Comparison of ENCODE assay signal across 8 cellular contexts in genomic region chr16:84514874-84515835, GRCh38. TPM values are rescaled to one million over a fixed set of nuclear protein-coding genes. Genes with fewer than 3 reads are reported as not detected.
DNase-seq lines count a peak whose midpoint lies in the region; ATAC-seq and TF ChIP-seq lines count a peak whose summit lies in the region.

No MANE protein-coding gene starts in this region.

- intact Hi-C loops in mucosa of descending colon (cut with DNase I, micrococcal nuclease): loop anchor here (5.0 to 10.0 kb wide), 2 partner anchors 107 to 210 kb away; no protein-coding TSS in a partner anchor
- intact Hi-C loops in upper lobe of right lung (cut with DNase I): loop anchor here (5.0 to 10.0 kb wide), 2 partner anchors 107 to 210 kb away; no protein-coding TSS in a partner anchor
- intact Hi-C loops in PC-3 (cut with micrococcal nuclease): no loop called here

- POLR2A ChIA-PET in PC-3 (lab: Charles Lee; ENCODE audit: unreplicated experiment): no interaction called here

- peak; percentile 85 for DNase-seq in NK-92 treated with Interleukin-12 subunit alpha and Interleukin-12 subunit beta, amount 100 ng/mL, for 24 hours (lab: John Stamatoyannopoulos, UW)
- peak; percentile 83 for DNase-seq in activated T-cell treated with anti-CD3 and anti-CD28 coated beads, Interleukin-2, amount 50 U/mL, for 24 hours
- DNase-seq in mucosa of descending colon (peak; percentile 55 to 87 (median 67)), upper lobe of right lung (peak; percentile 76), PC-3 (no peak), foreskin fibroblast (no peak)

- TF ChIP-seq CTCF in mucosa of descending colon (IDR thresholded peaks at IDR 0.05): no peak
- TF ChIP-seq CTCF in upper lobe of right lung (IDR thresholded peaks at IDR 0.05): no peak
- TF ChIP-seq CTCF in PC-3 (conservative IDR thresholded peaks at IDR 0.05; ENCODE audit: low read depth, low read length): no peak
- no peak for TF ChIP-seq CTCF in foreskin fibroblast (IDR thresholded peaks at IDR 0.05; ENCODE audit: low read depth, low read length)

- ATAC-seq in HG02840 (IDR thresholded peaks at IDR 0.05; ENCODE audit: low FRiP score, unreplicated experiment) (peak; percentile 83), mucosa of descending colon (peak; percentile 80), upper lobe of right lung (peak; percentile 80), PC-3 (no peak)

- no TSS peak for BruUV-seq in PC-3 (replicated peaks; lab: Mats Ljungman, UMichigan)

- H3F3A ChIP-seq in PC-3 (ENCODE audit: low read length, unreplicated experiment): no peaks in the 10 kb centered on the region

- H3K4me3 ChIP-seq in mucosa of descending colon: no peak overlapping the region
- H3K4me3 ChIP-seq in upper lobe of right lung: no peak overlapping the region
- no peak overlapping the region for H3K4me3 ChIP-seq in PC-3 (ENCODE audit: low read length)
- no peak overlapping the region for H3K4me3 ChIP-seq in foreskin fibroblast (ENCODE audit: low read depth in 1 of 2, low read length in 2 of 2)

- H3K4me1 Mint-ChIP-seq in activated T-cell treated with anti-CD3 and anti-CD28 coated beads, Interleukin-2, amount 50 U/mL, for 24 hours (ENCODE audit: low read depth): peaks cover 78% of the 10 kb centered on the region

- no peaks in the 10 kb centered on the region for H3K79me2 ChIP-seq in PC-3 (ENCODE audit: low read length)

- H3K4me3 Mint-ChIP-seq in activated T-cell treated with anti-CD3 and anti-CD28 coated beads, Interleukin-2, amount 50 U/mL, for 24 hours: peak overlapping the region; percentile 60

- peaks cover 24% of the 10 kb centered on the region for H3K4me1 ChIP-seq in mucosa of descending colon (ENCODE audit: low read depth)
- peaks cover 3% of the 10 kb centered on the region for H3K4me1 ChIP-seq in upper lobe of right lung
- peaks cover 4% of the 10 kb centered on the region; the same call in 1 of the 2 replicates for H3K4me1 ChIP-seq in PC-3 (ENCODE audit: insufficient read depth, low read length)

- CTCF ChIA-PET in PC-3 (lab: Charles Lee): no interaction called here

- H3K9me3 ChIP-seq in mucosa of descending colon (no peaks in the 10 kb centered on the region), upper lobe of right lung (no peaks in the 10 kb centered on the region), PC-3 (ENCODE audit: low read length) (no peaks in the 10 kb centered on the region)

- no peaks in the 10 kb centered on the region for H3K9me3 Mint-ChIP-seq in activated T-cell treated with anti-CD3 and anti-CD28 coated beads, Interleukin-2, amount 50 U/mL, for 24 hours

- no peaks in the 10 kb centered on the region for H3K36me3 ChIP-seq in mucosa of descending colon (ENCODE audit: low read depth)
- no peaks in the 10 kb centered on the region for H3K36me3 ChIP-seq in upper lobe of right lung
- no peaks in the 10 kb centered on the region for H3K36me3 ChIP-seq in PC-3 (ENCODE audit: low read depth, low read length)

- H3K27ac ChIP-seq in upper lobe of right lung (peak overlapping the region; percentile 17), PC-3 (ENCODE audit: low read length) (no peak overlapping the region)

- no peak overlapping the region for H2AFZ ChIP-seq in PC-3 (ENCODE audit: low read length)

- no peak overlapping the region for H3K4me2 ChIP-seq in PC-3 (ENCODE audit: low read length)

- H3K36me3 Mint-ChIP-seq in activated T-cell treated with anti-CD3 and anti-CD28 coated beads, Interleukin-2, amount 50 U/mL, for 24 hours (ENCODE audit: low read depth): no peaks in the 10 kb centered on the region

- H4K20me1 ChIP-seq in PC-3 (ENCODE audit: low read length): no peaks in the 10 kb centered on the region

- no peaks in the 10 kb centered on the region for H3K27me3 Mint-ChIP-seq in activated T-cell treated with anti-CD3 and anti-CD28 coated beads, Interleukin-2, amount 50 U/mL, for 24 hours

- H3K27ac Mint-ChIP-seq in activated T-cell treated with anti-CD3 and anti-CD28 coated beads, Interleukin-2, amount 50 U/mL, for 24 hours: peak overlapping the region; percentile 96

- TF ChIP-seq POLR2A in GM18526 (IDR thresholded peaks at IDR 0.05; ENCODE audit: extremely low read depth, insufficient read length): peak; percentile 81

- no peaks in the 10 kb centered on the region for H3K27me3 ChIP-seq in upper lobe of right lung
- no peaks in the 10 kb centered on the region for H3K27me3 ChIP-seq in PC-3 (ENCODE audit: low read length)

- no peak overlapping the region for H3K9ac ChIP-seq in PC-3 (ENCODE audit: low read length)

- no peaks in the 10 kb centered on the region for H3K9me2 ChIP-seq in PC-3 (replicated peaks; ENCODE audit: low read length)

RNA-seq across cellular contexts. Expression of gene MEAK7, which starts 10.7 kb away (rescaled TPM):
- 10 to 100 TPM; 18.4 to 23.9 (median 22.2) TPM for total RNA-seq in mucosa of descending colon
- 10.8 TPM for total RNA-seq in upper lobe of right lung
- 19.2 and 22.5 TPM in 2 replicates for total RNA-seq in PC-3 (2014; rRNA removed)

Comparison
In these comparisons a context has a peak if more than half of its experiments do, and no peak if none do; other contexts are left out.
1. DNase-seq: peak in NK-92 treated with Interleukin-12 subunit alpha and Interleukin-12 subunit beta, amount 100 ng/mL, for 24 hours (single experiment), activated T-cell treated with anti-CD3 and anti-CD28 coated beads, Interleukin-2, amount 50 U/mL, for 24 hours (single experiment), mucosa of descending colon (3 of 3) and upper lobe of right lung (single experiment); none in PC-3 (single experiment) and foreskin fibroblast (0 of 2).